Comparison of ENCODE assay signal across 8 cellular contexts in genomic region chr9:35115680-35116538, GRCh38. TPM values are rescaled to one million over a fixed set of nuclear protein-coding genes. Genes with fewer than 3 reads are reported as not detected.
DNase-seq lines count a peak whose midpoint lies in the region; ATAC-seq and TF ChIP-seq lines count a peak whose summit lies in the region.

A gene with protein sequence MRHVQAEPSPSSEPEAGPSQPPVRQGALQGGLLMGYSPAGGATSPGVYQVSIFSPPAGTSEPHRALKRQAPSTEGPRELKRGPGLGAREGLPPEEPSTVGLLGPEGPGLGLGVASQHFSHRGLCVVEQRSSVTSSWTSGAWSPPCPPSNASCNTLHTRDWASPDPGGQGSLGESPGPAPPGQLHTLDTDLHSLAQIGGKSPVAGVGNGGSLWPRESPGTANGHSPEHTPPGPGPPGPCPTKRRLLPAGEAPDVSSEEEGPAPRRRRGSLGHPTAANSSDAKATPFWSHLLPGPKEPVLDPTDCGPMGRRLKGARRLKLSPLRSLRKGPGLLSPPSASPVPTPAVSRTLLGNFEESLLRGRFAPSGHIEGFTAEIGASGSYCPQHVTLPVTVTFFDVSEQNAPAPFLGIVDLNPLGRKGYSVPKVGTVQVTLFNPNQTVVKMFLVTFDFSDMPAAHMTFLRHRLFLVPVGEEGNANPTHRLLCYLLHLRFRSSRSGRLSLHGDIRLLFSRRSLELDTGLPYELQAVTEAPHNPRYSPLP (minus strand): TSS chr9:35115862. CDS start chr9:35108274, 7,588 bp downstream.

- H3K4me1 Mint-ChIP-seq in effector memory CD8-positive, alpha-beta T cell (ENCODE audit: low read depth in 2 of 2) = peaks cover 40 to 50% of the 10 kb centered on the region in 2 donors
- H3K4me1 Mint-ChIP-seq in memory B cell = peaks cover 40% of the 10 kb centered on the region

- peak; percentile 66 for ATAC-seq in effector memory CD8-positive, alpha-beta T cell (replicated peaks)
- ATAC-seq in memory B cell (ENCODE audit: low read depth) = peak; percentile 72

- TF ChIP-seq CTCF in GM20000 (IDR thresholded peaks at IDR 0.05; ENCODE audit: extremely low read depth, missing control alignments) = no peak

- H3K36me3 Mint-ChIP-seq in effector memory CD8-positive, alpha-beta T cell (ENCODE audit: insufficient read depth) = peaks cover 29% of the 10 kb centered on the region
- H3K36me3 Mint-ChIP-seq in memory B cell = no peaks in the 10 kb centered on the region

- peak within 1 kb of the TSS; percentile 94 to 98 for H3K27ac Mint-ChIP-seq in effector memory CD8-positive, alpha-beta T cell
- H3K27ac Mint-ChIP-seq in memory B cell = peak within 1 kb of the TSS; percentile 90

- peak within 1 kb of the TSS; percentile 85 to 98 for H3K4me3 Mint-ChIP-seq in effector memory CD8-positive, alpha-beta T cell
- H3K4me3 Mint-ChIP-seq in memory B cell = peak within 1 kb of the TSS; percentile 91

- peak; percentile 94 for DNase-seq in CMK (ENCODE audit: low read depth)
- peak; percentile 89 for DNase-seq in GM20000 (ENCODE audit: low spot score)
- peak; percentile 92 for DNase-seq in HT-29 (ENCODE audit: low spot score)
- peak; percentile 100 for DNase-seq in NOMO-1 (lab: John Stamatoyannopoulos, UW; ENCODE audit: unreplicated experiment in 2 of 2)
- peak; percentile 82 to 86 for DNase-seq in activated CD8-positive, alpha-beta memory T cell treated with anti-CD3 and anti-CD28 coated beads for 4 hours (ENCODE audit: low read depth in 2 of 2)
- DNase-seq in effector memory CD8-positive, alpha-beta T cell = peak; percentile 91 to 95 (median 93)
- DNase-seq in memory B cell (ENCODE audit: low spot score in 2 of 2) = peak; percentile 91 to 93
- DNase-seq in stimulated activated CD8-positive, alpha-beta memory T cell treated with anti-CD3 and anti-CD28 coated beads, Interleukin-12 subunit alpha, Interleukin-12 subunit beta, amount 100 ng/mL, for 24 hours (ENCODE audit: extremely low read depth) = peak; percentile 90

- H3K9me3 Mint-ChIP-seq in effector memory CD8-positive, alpha-beta T cell = no peaks in the 10 kb centered on the region
- no peaks in the 10 kb centered on the region for H3K9me3 Mint-ChIP-seq in memory B cell

- H3K27me3 Mint-ChIP-seq in effector memory CD8-positive, alpha-beta T cell = peaks cover 0 to 3% of the 10 kb centered on the region in 2 donors
- peaks cover 4% of the 10 kb centered on the region for H3K27me3 Mint-ChIP-seq in memory B cell

RNA-seq across cellular contexts. Expression of the gene that starts here (rescaled TPM):
- total RNA-seq in HT-29 (2014; rRNA removed; shearing (Covaris generic)) = 13.1 and 13.8 TPM in 2 replicates

Comparison
In these comparisons a context has a peak if more than half of its experiments do, and no peak if none do; other contexts are left out.
1. Peak in every context shown above with its lines: DNase-seq and ATAC-seq.